In the genomic region with DNA sequence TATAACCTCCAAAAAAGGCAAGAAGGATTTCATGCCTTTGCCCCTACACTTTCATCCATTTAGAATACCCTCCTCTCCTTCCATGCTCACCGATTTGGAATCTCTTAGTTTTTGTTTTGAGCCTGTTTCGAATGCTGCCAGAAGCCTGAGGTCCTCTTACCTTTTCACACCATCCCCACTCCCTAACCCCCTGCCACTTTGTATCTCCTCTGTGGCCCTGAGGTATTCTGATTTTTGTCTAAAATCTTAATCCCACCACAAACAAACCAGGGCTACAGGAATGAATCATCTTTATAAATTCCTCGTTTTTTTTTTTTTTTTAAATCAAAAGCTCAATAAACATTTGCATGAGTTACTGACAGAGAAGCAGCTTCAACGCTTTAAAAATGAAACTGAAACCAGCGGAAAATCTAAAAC, we compare ENCODE assay signal across 8 cellular contexts. TPM values are rescaled to one million over a fixed set of nuclear protein-coding genes. Genes with fewer than 3 reads are reported as not detected.
DNase-seq lines count a peak whose midpoint lies in the region; ATAC-seq, FAIRE-seq and TF ChIP-seq lines count a peak whose summit lies in the region.

No MANE protein-coding gene starts in this region.

- peaks cover 16% of the 10 kb centered on the region for H3K4me1 ChIP-seq in A673 (ENCODE audit: insufficient read depth, low read length, poor library complexity, severe bottlenecking)
- H3K4me1 ChIP-seq in lung (ENCODE audit: control insufficient read depth in 2 of 2, insufficient read depth in 2 of 2, low read length in 2 of 2), result peaks cover 3 to 10% of the 10 kb centered on the region in 2 donors

- ATAC-seq in GM18907 (IDR thresholded peaks at IDR 0.05; ENCODE audit: unreplicated experiment) (peak; percentile 18), lung (ENCODE audit: insufficient read depth, low FRiP score) (no peak)

- in situ Hi-C loops in astrocyte of the cerebellum (cut with HindIII; ENCODE audit: low sequenced_read_pairs), result no loop called here

- no peaks in the 10 kb centered on the region for H3K9me3 ChIP-seq in A673 (ENCODE audit: low read depth, low read length, poor library complexity, severe bottlenecking)
- H3K9me3 ChIP-seq in lung (ENCODE audit: control insufficient read depth in 2 of 2, insufficient read depth in 1 of 2, low read length in 1 of 2), result no peaks in the 10 kb centered on the region

- WGBS in lung, 2 donors, result 1 to 3% methylated on average over 5 of the region's 5 CpGs

- DNase-seq in A673 (ENCODE audit: low spot score) (no peak), HL-60 (ENCODE audit: low read depth in 1 of 2, low spot score in 1 of 2) (no peak), astrocyte of the cerebellum (ENCODE audit: low read depth) (no peak), lung (ENCODE audit: low spot score) (no peak), urothelium cell line (ENCODE audit: low spot score) (peak; percentile 17), islet precursor cell (no peak)
- no peak for DNase-seq in effector CD4-positive, alpha-beta T cell

- POLR2A ChIA-PET in A673 (lab: Charles Lee; ENCODE audit: low non-redundant PET), result interaction anchor here (0.6 kb wide), 2 partner anchors 14 to 133 kb away, joined by 4 to 8 read pairs; a partner anchor contains a TSS

- TF ChIP-seq CTCF in A673 (conservative IDR thresholded peaks at IDR 0.05; ENCODE audit: low read depth, low read length) (no peak), HL-60 (IDR thresholded peaks at IDR 0.05; ENCODE audit: insufficient read depth, low read length) (no peak), astrocyte of the cerebellum (IDR thresholded peaks at IDR 0.05; ENCODE audit: low read depth, low read length, missing control alignments) (no peak), lung (IDR thresholded peaks at IDR 0.05; ENCODE audit: control extremely low read depth, extremely low read depth) (no peak)

- no peak for FAIRE-seq in urothelium cell line (lab: Jason Lieb, UNC)

- BruUV-seq in A673 (replicated peaks; lab: Mats Ljungman, UMichigan), result no TSS peak

- H3K4me3 ChIP-seq in A673 (ENCODE audit: low read depth, low read length, poor library complexity, severe bottlenecking) (peak overlapping the region; percentile 81), HL-60 (replicated peaks; ENCODE audit: insufficient read depth, low read length) (peak overlapping the region; percentile 56), astrocyte of the cerebellum (ENCODE audit: low read depth, low read length) (peak overlapping the region; percentile 82), lung (no peak overlapping the region)

- H3K36me3 ChIP-seq in A673 (ENCODE audit: insufficient read depth, low read length, poor library complexity, severe bottlenecking), result peaks cover 31% of the 10 kb centered on the region
- peaks cover 10 to 15% of the 10 kb centered on the region in 2 donors for H3K36me3 ChIP-seq in lung (ENCODE audit: control insufficient read depth in 2 of 2, insufficient read depth in 2 of 2, low read length in 2 of 2)

- CTCF ChIA-PET in A673 (lab: Charles Lee), result interaction anchor here (0.6 to 1.0 kb wide), 3 partner anchors 7 to 18 kb away, joined by 3 to 5 read pairs (median 4); no protein-coding TSS in a partner anchor

- intact Hi-C loops in A673 (cut with micrococcal nuclease; ENCODE audit: unreplicated experiment), result loop anchor here (1.0 kb wide), 1 partner anchor 14 kb away; a partner anchor contains a TSS

- H3K27ac ChIP-seq in A673 (ENCODE audit: low read depth, low read length, poor library complexity, severe bottlenecking), result peak overlapping the region; percentile 93
- H3K27ac ChIP-seq in HL-60 (replicated peaks), result peak overlapping the region; percentile 98
- H3K27ac ChIP-seq in lung (ENCODE audit: low read depth in 1 of 2, low read length in 1 of 2), result peak overlapping the region; percentile 82 to 85

- H3K27me3 ChIP-seq in A673 (replicated peaks; ENCODE audit: insufficient read depth, low read depth, low read length, poor library complexity), result no peaks in the 10 kb centered on the region
- peaks cover 2% of the 10 kb centered on the region for H3K27me3 ChIP-seq in HL-60 (ENCODE audit: insufficient read depth, poor library complexity, severe bottlenecking)
- H3K27me3 ChIP-seq in lung (ENCODE audit: control insufficient read depth, insufficient read depth), result no peaks in the 10 kb centered on the region

RNA-seq across cellular contexts. Expression of a gene that starts 1.6 kb away (rescaled TPM):
- total RNA-seq in A673 (2021) (913 and 995 TPM in 2 replicates), lung (1,000 to 10,000 TPM; 1,097 to 1,219 TPM)
- polyA plus RNA-seq in lung, result 1,000 to 10,000 TPM; 1,920 to 2,487 TPM

RNA-seq across cellular contexts. Expression of a gene that starts 14.3 kb away (rescaled TPM):
- 24.4 and 25.2 TPM in 2 replicates for total RNA-seq in A673 (2021)
- total RNA-seq in lung, result 10 to 100 TPM; 10.2 to 20.9 TPM
- 10 to 100 TPM in 1 of 2 donors, 1 to 10 TPM in 1; 5.6 to 10.5 TPM for polyA plus RNA-seq in lung

RNA-seq across cellular contexts. Expression of a gene that starts 55.1 kb away (rescaled TPM):
- not detected in 2 replicates for total RNA-seq in A673 (2021)
- 10 to 100 TPM; 10.3 to 34.0 TPM for total RNA-seq in lung
- 10 to 100 TPM in 1 of 2 donors, 1 to 10 TPM in 1; 2.8 to 59.8 TPM for polyA plus RNA-seq in lung

Comparison
In these comparisons a context has a peak if more than half of its experiments do, and no peak if none do; other contexts are left out.
1. RNA of a gene that starts 55.1 kb away (total RNA-seq): 10.3 to 34.0 TPM in lung; not detected in A673; every median in the first group is over 10 times any median in the second.
2. Peak in every context shown above with its lines, with median percentiles within 50 percentile points of each other: H3K27ac ChIP-seq.